In the genomic region with DNA sequence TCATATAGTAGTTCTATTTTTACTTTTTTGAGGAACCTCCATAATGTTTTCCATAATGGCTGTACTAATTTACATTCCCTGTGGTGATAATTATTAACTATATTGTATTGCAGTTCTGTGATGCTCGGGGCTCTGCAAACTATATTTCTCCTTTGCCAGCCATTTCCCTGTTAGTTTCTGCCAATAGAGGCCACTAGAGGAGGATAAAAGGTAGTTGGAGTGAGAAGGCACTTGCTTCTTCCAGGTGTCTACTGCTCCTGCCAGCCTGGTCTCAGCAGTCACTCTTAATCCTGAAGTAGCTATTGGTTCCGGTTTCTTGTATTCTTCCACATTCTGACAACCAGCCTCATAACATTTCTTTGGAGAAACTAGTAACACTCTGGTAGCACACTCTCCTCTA, we compare ENCODE assay signal across 21 cellular contexts.
DNase-seq lines count a peak whose midpoint lies in the region; ATAC-seq, FAIRE-seq and TF ChIP-seq lines count a peak whose summit lies in the region.
"Had no signal": no experiment of that assay in that cellular context is flagged by ENCODE, and none has a peak within 500 bp of the region (broad histone marks: within the 10 kb centered on the region; RNA-seq: fewer than 3 reads in every experiment).

No MANE protein-coding gene starts in this region.

- in situ Hi-C loops in HepG2 (cut with HindIII; ENCODE audit: extremely low pct_ligation_motif_present, low pct_unique_long_range_greater_than_20kb) = no loop called here

- ATAC-seq in HepG2 (no peak), right lobe of liver (no peak), GM18502 (IDR thresholded peaks at IDR 0.05; ENCODE audit: poor library complexity, unreplicated experiment) (no peak)
- ATAC-seq: activated CD8-positive, alpha-beta memory T cell treated with anti-CD3 and anti-CD28 coated beads, Interleukin-2, amount 10 ng/mL, durations not matched to agents 7 days and 5 days; activated T-helper 17 cell treated with anti-CD3 and anti-CD28 coated beads, Interleukin-2, amount 50 U/mL, for 72 hours; Panc1 had no signal

- H3K4me2 ChIP-seq in HepG2 (ENCODE audit: low read depth, low read length) (no peak overlapping the region), OCI-LY3 (ENCODE audit: low read length) (no peak overlapping the region)
- H3K4me2 ChIP-seq: KMS-11 had no signal

- H2AFZ ChIP-seq in HepG2 (ENCODE audit: low read length) (no peak overlapping the region), OCI-LY3 (ENCODE audit: low read depth, low read length) (no peak overlapping the region)

- no peak for FAIRE-seq in HepG2 (lab: Jason Lieb, UNC)
- FAIRE-seq: GM18507 had no signal

- H3K79me2 ChIP-seq in HepG2 (ENCODE audit: insufficient read depth, low read length) = no peaks in the 10 kb centered on the region
- H3K79me2 ChIP-seq in OCI-LY3 (ENCODE audit: low read length) = no peaks in the 10 kb centered on the region

- H3K27me3 ChIP-seq in HepG2 (ENCODE audit: control insufficient read depth in 1 of 2, insufficient read depth in 2 of 2, low read length in 2 of 2) = no peaks in the 10 kb centered on the region
- no peaks in the 10 kb centered on the region for H3K27me3 ChIP-seq in right lobe of liver
- H3K27me3 ChIP-seq in OCI-LY3 (ENCODE audit: low read depth, low read length) = no peaks in the 10 kb centered on the region
- H3K27me3 ChIP-seq: esophagus muscularis mucosa, testis had no signal

- intact Hi-C loops in HepG2 (cut with micrococcal nuclease; ENCODE audit: unreplicated experiment) (no loop called here), right lobe of liver (cut with DNase I) (no loop called here)

- DNase-seq in HepG2 (ENCODE audit: low spot score) (no peak), right lobe of liver (no peak), epithelial cell of esophagus (ENCODE audit: low read depth) (peak; percentile 39), iPS-NIHi11 (ENCODE audit: low spot score) (no peak), epidermal melanocyte (ENCODE audit: insufficient read length, low spot score) (no peak)
- no peak for DNase-seq in NK-92 treated with Interleukin-12 subunit alpha and Interleukin-12 subunit beta, amount 100 ng/mL, for 24 hours (lab: John Stamatoyannopoulos, UW)
- DNase-seq: activated CD8-positive, alpha-beta memory T cell treated with anti-CD3 and anti-CD28 coated beads, Interleukin-2, amount 10 ng/mL, durations not matched to agents 7 days and 5 days; activated naive CD8-positive, alpha-beta T cell treated with anti-CD3 and anti-CD28 coated beads, Interleukin-2, amount 10 ng/mL, durations not matched to agents 7 days and 5 days; left ventricle myocardium inferior; NCI-H1092; NCI-H82; nucleus accumbens; retina; testis had no signal

- TF ChIP-seq POLR2A in HepG2 (IDR thresholded peaks at IDR 0.05; ENCODE audit: insufficient read depth in 1 of 2, low read depth in 2 of 2, low read length in 2 of 2) (no peak), right lobe of liver (IDR thresholded peaks at IDR 0.05) (no peak)

- no peak for TF ChIP-seq RAD21 in HepG2 (CRISPR knock-in tag; IDR thresholded peaks at IDR 0.05)

- H3K36me3 ChIP-seq in HepG2 (replicated peaks in 1 of 2; ENCODE audit: control insufficient read depth in 1 of 2, insufficient read depth in 2 of 2, low read length in 2 of 2) (peaks cover 3 to 12% of the 10 kb centered on the region in 2 experiments; a peak in 2 of 5 replicates), right lobe of liver (no peaks in the 10 kb centered on the region), OCI-LY3 (replicated peaks; ENCODE audit: low read depth, low read length) (no peaks in the 10 kb centered on the region)
- H3K36me3 ChIP-seq: esophagus muscularis mucosa, left ventricle myocardium inferior had no signal

- H3K4me3 ChIP-seq in HepG2 (replicated peaks in 1 of 3; ENCODE audit: insufficient read depth in 1 of 3, low read depth in 2 of 3, low read length in 3 of 3) (no peak overlapping the region), right lobe of liver (no peak overlapping the region), OCI-LY3 (ENCODE audit: low read length) (no peak overlapping the region), epithelial cell of esophagus (ENCODE audit: low read length) (no peak overlapping the region)
- H3K4me3 ChIP-seq: esophagus muscularis mucosa, left ventricle myocardium inferior, testis had no signal

- no TSS peak for BruUV-seq in HepG2 (replicated peaks; lab: Mats Ljungman, UMichigan)

- WGBS in HepG2 (ENCODE audit: low lambda C conversion rate) = 51% methylated on average over 2 of the region's 2 CpGs
- 48% methylated on average over 2 of the region's 2 CpGs for WGBS in right lobe of liver (ENCODE audit: insufficient coverage, low coverage, low lambda C conversion rate, missing lambda C conversion rate)

- H3K9ac ChIP-seq in HepG2 (ENCODE audit: insufficient read depth, low read depth, low read length) (no peak overlapping the region), OCI-LY3 (ENCODE audit: low read length) (no peak overlapping the region)
- H3K9ac ChIP-seq: KMS-11 had no signal

- H3K4me1 ChIP-seq in HepG2 (ENCODE audit: insufficient read depth, low read length) (no peaks in the 10 kb centered on the region), right lobe of liver (peaks cover 0 to 5% (median 0%) of the 10 kb centered on the region in 4 donors), OCI-LY3 (ENCODE audit: low read length) (no peaks in the 10 kb centered on the region)

- peak; percentile 25; the same call in 1 of the 2 replicates for TF ChIP-seq CTCF in HepG2 (CRISPR knock-in tag; IDR thresholded peaks at IDR 0.05)
- no peak for TF ChIP-seq CTCF in right lobe of liver (IDR thresholded peaks at IDR 0.05)
- peak; percentile 25; the same call in 1 of the 2 replicates for TF ChIP-seq CTCF in OCI-LY3 (IDR thresholded peaks at IDR 0.05; ENCODE audit: low read depth, low read length)
- TF ChIP-seq CTCF in epithelial cell of esophagus (IDR thresholded peaks at IDR 0.05; ENCODE audit: insufficient read depth, low read depth, low read length, missing control alignments) = peak; percentile 69

- POLR2A ChIA-PET in HepG2 (lab: Yijun Ruan, JAX) = no interaction called here

- H4K20me1 ChIP-seq in HepG2 (ENCODE audit: insufficient read depth, low read length) (no peaks in the 10 kb centered on the region), OCI-LY3 (ENCODE audit: insufficient read depth, low read length) (no peaks in the 10 kb centered on the region)

- CTCF ChIA-PET in HepG2 (lab: Yijun Ruan, JAX; ENCODE audit: low intra/inter-chr PET ratio, low total read pairs) = no interaction called here

- H3K9me3 ChIP-seq in HepG2 (ENCODE audit: low read length) (no peaks in the 10 kb centered on the region), right lobe of liver (no peaks in the 10 kb centered on the region), OCI-LY3 (ENCODE audit: insufficient read depth, low read length) (no peaks in the 10 kb centered on the region)
- H3K9me3 ChIP-seq: esophagus muscularis mucosa, testis had no signal

- no peak overlapping the region for H3K27ac ChIP-seq in HepG2 (ENCODE audit: extremely low read length, insufficient read depth, low read length)
- H3K27ac ChIP-seq in right lobe of liver = no peak overlapping the region
- H3K27ac ChIP-seq in OCI-LY3 (ENCODE audit: low read length) = no peak overlapping the region
- H3K27ac ChIP-seq: esophagus muscularis mucosa, KMS-11, left ventricle myocardium inferior, testis had no signal

- TF ChIP-seq EP300 in HepG2 (IDR thresholded peaks at IDR 0.05; ENCODE audit: low read depth in 2 of 2, low read length in 2 of 2) = no peak
- TF ChIP-seq EP300 in HepG2 (CRISPR knock-in tag; IDR thresholded peaks at IDR 0.05; ENCODE audit: borderline replicate concordance) = no peak

TF ChIP-seq in HepG2, 621 proteins besides CTCF, POLR2A, EP300 and RAD21:
- TF ChIP-seq HHEX (CRISPR knock-in tag; IDR thresholded peaks at IDR 0.05) = no peak
- TF ChIP-seq STAG1 (CRISPR knock-in tag; IDR thresholded peaks at IDR 0.05) = peak; percentile 36
TF ChIP-seq in HepG2: peak in this region for 1.

Comparison
In these comparisons a context has a peak if more than half of its experiments do, and no peak if none do; other contexts are left out.
1. CTCF ChIP-seq: peak in HepG2 (single experiment), OCI-LY3 (single experiment) and epithelial cell of esophagus (single experiment); none in right lobe of liver (0 of 4).